ENCODE assay signal across 18 cellular contexts in genomic region chr20:9927224-9927623, GRCh38.
DNase-seq lines count a peak whose midpoint lies in the region; ATAC-seq and TF ChIP-seq lines count a peak whose summit lies in the region.
"Had no signal": no experiment of that assay in that cellular context is flagged by ENCODE, and none has a peak within 500 bp of the region (broad histone marks: within the 10 kb centered on the region; RNA-seq: fewer than 3 reads in every experiment).

No MANE protein-coding gene starts in this region.

- H3K4me3 ChIP-seq in mucosa of descending colon: no peak overlapping the region
- no peak overlapping the region for H3K4me3 ChIP-seq in CD8-positive, alpha-beta T cell (ENCODE audit: low read depth, low read length)
- H3K4me3 ChIP-seq: HAP-1, PC-9, SJSA1 had no signal

- H3K36me3 ChIP-seq in mucosa of descending colon (ENCODE audit: low read depth): no peaks in the 10 kb centered on the region
- H3K36me3 ChIP-seq in CD8-positive, alpha-beta T cell (ENCODE audit: insufficient read depth, low read length): no peaks in the 10 kb centered on the region
- H3K36me3 ChIP-seq: HAP-1, SJSA1 had no signal

- ATAC-seq in Right ventricle myocardium inferior (peak; percentile 46), left cardiac atrium (no peak), mucosa of descending colon (peak; percentile 42), GM19463 (IDR thresholded peaks at IDR 0.05; ENCODE audit: unreplicated experiment) (no peak)
- ATAC-seq in CD8-positive, alpha-beta T cell: no peak

- no peaks in the 10 kb centered on the region for H3K9me3 ChIP-seq in mucosa of descending colon
- no peaks in the 10 kb centered on the region for H3K9me3 ChIP-seq in CD8-positive, alpha-beta T cell (ENCODE audit: low read length)
- H3K9me3 ChIP-seq: Caco-2, HAP-1, SJSA1 had no signal

- TF ChIP-seq CTCF in mucosa of descending colon (IDR thresholded peaks at IDR 0.05): no peak
- no peak for TF ChIP-seq CTCF in CD8-positive, alpha-beta T cell (IDR thresholded peaks at IDR 0.05)

- DNase-seq in Right ventricle myocardium inferior (ENCODE audit: missing footprints) (no peak), left cardiac atrium (no peak), fibroblast of gingiva (ENCODE audit: low read depth) (peak; percentile 8), mucosa of descending colon (no peak), cerebellar nuclear complex (lab: John Stamatoyannopoulos, UW) (no peak)
- no peak for DNase-seq in CD8-positive, alpha-beta T cell
- DNase-seq in activated CD4-positive, alpha-beta T cell treated with anti-CD3 and anti-CD28 coated beads for 48 hours: no peak
- DNase-seq: 8988T, Caco-2, NCI-H1105 treated with DMSO at 0.1 percent for 48 hours, NCI-H1694 treated with DMSO at 0.1 percent for 48 hours, NCI-H226, NCI-H524, PC-9 had no signal

- CTCF ChIA-PET in CD8-positive, alpha-beta T cell (lab: Charles Lee): no interaction called here

- H3K27me3 Mint-ChIP-seq in CD8-positive, alpha-beta T cell (ENCODE audit: low read depth): no peaks in the 10 kb centered on the region

- intact Hi-C loops in Right ventricle myocardium inferior (cut with DNase I) (no loop called here), left cardiac atrium (cut with DNase I) (no loop called here), mucosa of descending colon (cut with DNase I, micrococcal nuclease) (no loop called here)
- intact Hi-C loops in CD8-positive, alpha-beta T cell (cut with DNase I, micrococcal nuclease): no loop called here

- no peak overlapping the region for H3K4me3 Mint-ChIP-seq in CD8-positive, alpha-beta T cell
- H3K4me3 Mint-ChIP-seq: B cell had no signal

- POLR2A ChIA-PET in CD8-positive, alpha-beta T cell (lab: Charles Lee): no interaction called here

- no peaks in the 10 kb centered on the region for H3K36me3 Mint-ChIP-seq in CD8-positive, alpha-beta T cell

- H3K27me3 ChIP-seq in CD8-positive, alpha-beta T cell (ENCODE audit: insufficient read depth, low read length): no peaks in the 10 kb centered on the region
- H3K27me3 ChIP-seq: SJSA1 had no signal

- no peaks in the 10 kb centered on the region for H3K4me1 ChIP-seq in mucosa of descending colon (ENCODE audit: low read depth)
- no peaks in the 10 kb centered on the region for H3K4me1 ChIP-seq in CD8-positive, alpha-beta T cell (ENCODE audit: insufficient read depth, low read length)
- H3K4me1 ChIP-seq: Caco-2, HAP-1, SJSA1 had no signal

- no peak overlapping the region for H3K27ac ChIP-seq in CD8-positive, alpha-beta T cell (ENCODE audit: low read depth, low read length)
- H3K27ac ChIP-seq: PC-9, SJSA1 had no signal

- H3K27ac Mint-ChIP-seq in CD8-positive, alpha-beta T cell: no peak overlapping the region
- H3K27ac Mint-ChIP-seq: B cell had no signal

- H3K9me3 Mint-ChIP-seq in CD8-positive, alpha-beta T cell: no peaks in the 10 kb centered on the region

- no peaks in the 10 kb centered on the region for H3K4me1 Mint-ChIP-seq in CD8-positive, alpha-beta T cell (ENCODE audit: low read depth)
- H3K4me1 Mint-ChIP-seq: B cell had no signal

Comparison
In these comparisons a context has a peak if more than half of its experiments do, and no peak if none do; other contexts are left out.
1. ATAC-seq: peak in Right ventricle myocardium inferior (single experiment) and mucosa of descending colon (single experiment); none in left cardiac atrium (0 of 2), CD8-positive, alpha-beta T cell (single experiment) and GM19463 (single experiment).